Comparison of ENCODE assay signal across 17 cellular contexts in the genomic region with DNA sequence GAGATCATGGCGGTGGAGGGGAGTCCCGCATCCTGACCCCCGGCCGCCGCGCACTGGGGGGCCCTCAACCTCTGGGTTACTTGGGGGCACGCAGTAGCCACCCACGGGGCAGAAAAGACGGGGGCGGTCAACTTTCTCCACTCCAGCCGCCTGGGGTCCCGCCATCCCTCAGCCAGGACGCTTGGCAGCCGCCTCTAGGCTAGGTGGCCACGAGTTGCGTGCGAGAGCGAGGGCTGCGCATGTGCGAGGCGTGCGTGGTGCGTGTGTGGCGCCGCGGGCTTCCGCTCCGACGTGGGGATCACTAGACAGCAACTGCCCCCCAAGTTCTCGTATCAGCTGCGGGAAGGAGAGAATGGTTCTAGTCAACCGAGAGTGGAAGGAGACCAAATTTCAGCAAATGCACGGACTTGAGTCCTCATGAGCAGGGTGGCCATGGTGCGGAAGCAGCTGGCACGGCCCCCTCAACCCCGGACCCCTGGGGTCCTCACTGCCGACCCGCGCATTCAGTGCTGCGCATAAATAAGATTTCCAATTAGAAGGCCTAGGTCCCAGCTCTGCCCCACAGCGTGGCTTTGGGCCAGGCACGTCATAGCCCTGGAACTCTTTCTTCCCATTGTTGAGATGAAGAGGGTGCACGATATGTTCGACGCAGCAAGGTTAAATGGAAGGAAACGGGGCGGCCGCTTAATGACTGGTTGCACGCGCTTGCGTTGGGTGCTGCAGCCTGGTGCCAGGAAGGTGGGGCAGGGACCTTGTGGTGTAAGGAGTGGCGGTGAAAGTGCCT. TPM values are rescaled to one million over a fixed set of nuclear protein-coding genes. Genes with fewer than 3 reads are reported as not detected.
"Had no signal": no experiment of that assay in that cellular context is flagged by ENCODE, and none has a peak within 500 bp of the region (broad histone marks: within the 10 kb centered on the region; RNA-seq: fewer than 3 reads in every experiment).

No MANE protein-coding gene starts in this region.

- H3K36me3 Mint-ChIP-seq: activated naive CD4-positive, alpha-beta T cell treated with anti-CD3 and anti-CD28 coated beads, Interleukin-2, amount 50 U/mL, for 72 hours; brain; natural killer cell had no signal

- DNase-seq: activated CD4-positive, alpha-beta T cell treated with anti-CD3 and anti-CD28 coated beads for 1 hour; activated CD4-positive, alpha-beta T cell treated with anti-CD3 and anti-CD28 coated beads, Interleukin-2, amount 50 U/mL, for 48 hours; activated effector memory CD4-positive, alpha-beta T cell treated with anti-CD3 and anti-CD28 coated beads, Interleukin-2, amount 50 U/mL, for 16 hours; activated T-cell treated with anti-CD3 and anti-CD28 coated beads, Interleukin-2, amount 50 U/mL, for 4 hours; amniotic stem cell; dorsolateral prefrontal cortex; hypothalamus; natural killer cell; nucleus accumbens; stimulated activated CD4-positive, alpha-beta T cell treated with anti-CD3 and anti-CD28 coated beads, Interleukin-15, amount 100 ng/mL, for 24 hours; stimulated activated CD4-positive, alpha-beta T cell treated with anti-CD3 and anti-CD28 coated beads, Interleukin-4, amount 100 ng/mL, for 24 hours; stimulated activated naive CD8-positive, alpha-beta T cell treated with anti-CD3 and anti-CD28 coated beads, Interleukin-15, amount 100 ng/mL, for 72 hours; thyroid gland had no signal

- H3K4me3 ChIP-seq: dorsolateral prefrontal cortex, thyroid gland had no signal

- H3K4me3 Mint-ChIP-seq: activated T-cell treated with anti-CD3 and anti-CD28 coated beads, Interleukin-2, amount 50 U/mL, for 4 hours; brain; natural killer cell; stimulated activated naive CD8-positive, alpha-beta T cell treated with anti-CD3 and anti-CD28 coated beads, Interleukin-15, amount 100 ng/mL, for 72 hours; T-helper 2 cell treated with Interferon-gamma antibody and Interleukin-4, amounts not matched to agents 5 μg/mL and 100 μg/mL, for 36 hours had no signal

- H3K9me3 Mint-ChIP-seq: activated T-cell treated with anti-CD3 and anti-CD28 coated beads, Interleukin-2, amount 50 U/mL, for 4 hours; natural killer cell; stimulated activated naive CD8-positive, alpha-beta T cell treated with anti-CD3 and anti-CD28 coated beads, Interleukin-15, amount 100 ng/mL, for 72 hours; T-helper 2 cell treated with Interferon-gamma antibody and Interleukin-4, amounts not matched to agents 5 μg/mL and 100 μg/mL, for 36 hours had no signal

- H3K27me3 ChIP-seq: thyroid gland had no signal

- H3K27ac Mint-ChIP-seq: activated naive CD4-positive, alpha-beta T cell treated with anti-CD3 and anti-CD28 coated beads, Interleukin-2, amount 50 U/mL, for 72 hours; brain; natural killer cell; T-helper 2 cell treated with Interferon-gamma antibody and Interleukin-4, amounts not matched to agents 5 μg/mL and 100 μg/mL, for 36 hours had no signal

- H3K9me3 ChIP-seq: thyroid gland had no signal

- H3K27ac ChIP-seq: thyroid gland had no signal

- H3K36me3 ChIP-seq: thyroid gland had no signal

- H3K4me1 Mint-ChIP-seq: natural killer cell had no signal

- ATAC-seq: activated naive CD4-positive, alpha-beta T cell treated with anti-CD3 and anti-CD28 coated beads, Interleukin-2, amount 50 U/mL, for 72 hours; activated T-cell treated with anti-CD3 and anti-CD28 coated beads, Interleukin-2, amount 50 U/mL, for 4 hours; natural killer cell; stimulated activated naive CD8-positive, alpha-beta T cell treated with anti-CD3 and anti-CD28 coated beads, Interleukin-15, amount 100 ng/mL, for 72 hours had no signal

- H3K27me3 Mint-ChIP-seq: stimulated activated naive CD8-positive, alpha-beta T cell treated with anti-CD3 and anti-CD28 coated beads, Interleukin-15, amount 100 ng/mL, for 72 hours had no signal

RNA-seq across cellular contexts. Expression of gene CLDN5, which starts 42.6 kb away (rescaled TPM):
- total RNA-seq: activated naive CD4-positive, alpha-beta T cell treated with anti-CD3 and anti-CD28 coated beads, Interleukin-2, amount 50 U/mL, for 72 hours had no signal
- polyA plus RNA-seq: fibroblast of lung had no signal
